ENCODE assay signal across 9 cellular contexts in the genomic region with DNA sequence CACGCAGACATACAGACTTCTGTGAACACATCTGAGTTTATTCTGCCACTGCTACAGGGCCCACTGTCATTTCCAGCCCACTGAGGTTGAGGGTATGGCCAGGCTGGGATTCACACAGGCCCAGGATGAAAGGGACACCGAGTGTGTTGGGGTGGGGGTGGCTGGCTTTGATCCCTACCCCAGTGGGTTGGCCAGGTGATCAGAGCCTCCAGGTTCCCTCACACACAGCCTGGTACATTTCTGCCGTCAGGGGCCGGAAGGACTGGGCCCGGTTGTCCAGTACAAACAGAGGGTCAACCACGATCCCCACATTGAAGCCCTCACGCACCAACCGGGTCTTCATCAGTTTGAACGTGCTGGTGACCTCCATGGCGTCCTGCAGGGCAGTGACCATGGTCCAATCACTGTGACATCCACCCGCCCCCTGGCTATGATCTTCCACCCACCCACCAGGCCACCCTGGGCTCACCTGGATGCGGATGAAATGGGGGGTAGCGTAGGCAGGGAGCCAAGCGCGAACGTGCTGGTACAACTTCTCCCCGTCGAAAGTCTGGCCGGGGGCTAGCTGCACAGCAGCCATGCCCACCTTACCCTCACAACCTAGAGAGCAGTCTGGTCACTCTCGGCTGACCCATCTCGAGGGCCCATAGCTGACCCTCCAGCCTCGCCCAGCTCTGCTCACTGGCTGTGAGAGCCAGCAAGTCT. TPM values are rescaled to one million over a fixed set of nuclear protein-coding genes. Genes with fewer than 3 reads are reported as not detected.
DNase-seq lines count a peak whose midpoint lies in the region; FAIRE-seq and TF ChIP-seq lines count a peak whose summit lies in the region.
"Had no signal": no experiment of that assay in that cellular context is flagged by ENCODE, and none has a peak within 500 bp of the region (broad histone marks: within the 10 kb centered on the region; RNA-seq: fewer than 3 reads in every experiment).

No MANE protein-coding gene starts in this region.

- no peak overlapping the region for H3K9ac ChIP-seq in parathyroid adenoma

- DNase-seq in GM12864 (ENCODE audit: low read depth) (no peak), OCI-LY7 (ENCODE audit: low spot score) (no peak), esophagus muscularis mucosa (ENCODE audit: extremely low spot score) (no peak), cerebellar cortex (ENCODE audit: low spot score) (no peak), frontal cortex (ENCODE audit: low spot score in 2 of 2) (no peak), retina (no peak)
- DNase-seq in stimulated activated CD4-positive, alpha-beta T cell treated with anti-CD3 and anti-CD28 coated beads, Interleukin-4, amount 100 ng/mL, for 1 hour, result no peak

- no peaks in the 10 kb centered on the region for H3K9me2 ChIP-seq in OCI-LY7 (ENCODE audit: insufficient read depth, low read length)

- WGBS in esophagus muscularis mucosa, result 79% methylated on average over 11 of the region's 22 CpGs

- H3K4me3 ChIP-seq in GM12864 (ENCODE audit: low read depth, low read length), result peak overlapping the region; percentile 72
- peak overlapping the region; percentile 79 for H3K4me3 ChIP-seq in OCI-LY7 (ENCODE audit: low read depth, low read length, poor library complexity, severe bottlenecking)
- peak overlapping the region; percentile 55 to 66 (median 62) for H3K4me3 ChIP-seq in esophagus muscularis mucosa
- peak overlapping the region; percentile 64 for H3K4me3 ChIP-seq in parathyroid adenoma (ENCODE audit: low read depth, low read length)

- H3K4me1 ChIP-seq in OCI-LY7 (ENCODE audit: insufficient read depth, low read length, poor library complexity, severe bottlenecking) (peaks cover 15% of the 10 kb centered on the region), esophagus muscularis mucosa (peaks cover 16 to 29% (median 23%) of the 10 kb centered on the region in 4 donors), parathyroid adenoma (peaks cover 11% of the 10 kb centered on the region)

- intact Hi-C loops in OCI-LY7 (cut with micrococcal nuclease; ENCODE audit: unreplicated experiment), result no loop called here
- intact Hi-C loops in esophagus muscularis mucosa (cut with DNase I), result no loop called here

- H3K27me3 ChIP-seq in esophagus muscularis mucosa (no peaks in the 10 kb centered on the region), parathyroid adenoma (ENCODE audit: control insufficient read depth, insufficient read depth, low read length) (no peaks in the 10 kb centered on the region)

- H4K20me1 ChIP-seq in OCI-LY7 (ENCODE audit: insufficient read depth, low read length), result no peaks in the 10 kb centered on the region

- CTCF ChIA-PET in OCI-LY7 (lab: Charles Lee; ENCODE audit: unreplicated experiment), result no interaction called here

- TF ChIP-seq CTCF in GM12864 (IDR thresholded peaks at IDR 0.05; ENCODE audit: low read depth, low read length, missing control alignments) (no peak), OCI-LY7 (conservative IDR thresholded peaks at IDR 0.05; ENCODE audit: low read length) (no peak), esophagus muscularis mucosa (IDR thresholded peaks at IDR 0.05) (no peak), parathyroid adenoma (IDR thresholded peaks at IDR 0.05) (no peak)

- FAIRE-seq in frontal cortex (lab: Jason Lieb, UNC), result no peak
- FAIRE-seq: islet of Langerhans had no signal

- no peaks in the 10 kb centered on the region for H3K9me3 ChIP-seq in OCI-LY7 (ENCODE audit: low read length)
- H3K9me3 ChIP-seq in esophagus muscularis mucosa, result no peaks in the 10 kb centered on the region
- no peaks in the 10 kb centered on the region for H3K9me3 ChIP-seq in parathyroid adenoma (ENCODE audit: control insufficient read depth, low read length)

- no peaks in the 10 kb centered on the region for H3K79me2 ChIP-seq in OCI-LY7 (ENCODE audit: insufficient read depth, low read depth, low read length)
- H3K79me2 ChIP-seq in parathyroid adenoma, result no peaks in the 10 kb centered on the region

- H3K27ac ChIP-seq in OCI-LY7 (ENCODE audit: low read depth, low read length, poor library complexity, severe bottlenecking) (peak overlapping the region; percentile 55), esophagus muscularis mucosa (replicated peaks in 1 of 4) (peak overlapping the region; percentile 43 to 85 (median 74)), parathyroid adenoma (peak overlapping the region; percentile 66)

- BruUV-seq in OCI-LY7 (replicated peaks; lab: Mats Ljungman, UMichigan), result TSS peak; percentile 85

- TF ChIP-seq POLR2A in esophagus muscularis mucosa (IDR thresholded peaks at IDR 0.05; ENCODE audit: low read depth), result no peak

- TF ChIP-seq EP300 in esophagus muscularis mucosa (IDR thresholded peaks at IDR 0.05), result no peak

- POLR2A ChIA-PET in OCI-LY7 (lab: Charles Lee), result no interaction called here

- H2AFZ ChIP-seq in OCI-LY7 (ENCODE audit: low read length) (peak overlapping the region; percentile 45; the same call in 1 of the 2 replicates), parathyroid adenoma (peak overlapping the region; percentile 88)

- H3K4me2 ChIP-seq in OCI-LY7 (ENCODE audit: low read length) (peak overlapping the region; percentile 98), parathyroid adenoma (ENCODE audit: low read length) (peak overlapping the region; percentile 88)

- H3K36me3 ChIP-seq in OCI-LY7 (ENCODE audit: insufficient read depth, low read length) (no peaks in the 10 kb centered on the region), esophagus muscularis mucosa (no peaks in the 10 kb centered on the region), parathyroid adenoma (ENCODE audit: control insufficient read depth, insufficient read depth, low read length) (no peaks in the 10 kb centered on the region)

RNA-seq across cellular contexts. Expression of gene SLC27A5, which starts 13.3 kb away (rescaled TPM):
- 28.0 and 44.1 TPM in 2 replicates for total RNA-seq in OCI-LY7 (2014; rRNA removed; shearing (Covaris generic))
- total RNA-seq in OCI-LY7 (2022) (29.4 and 29.8 TPM in 2 replicates), esophagus muscularis mucosa (10 to 100 TPM in 1 of 4 donors, 1 to 10 TPM in 3; 3.8 to 10.8 (median 4.6) TPM), frontal cortex (6.9 TPM)

RNA-seq across cellular contexts. Expression of gene ZBTB45, which starts 21.1 kb away (rescaled TPM):
- 6.7 and 10.7 TPM in 2 replicates for total RNA-seq in OCI-LY7 (2014; rRNA removed; shearing (Covaris generic))
- total RNA-seq in OCI-LY7 (2022) (14.7 and 16.4 TPM in 2 replicates), esophagus muscularis mucosa (10 to 100 TPM in 2 of 4 donors, 1 to 10 TPM in 2; 8.8 to 20.0 (median 12.1) TPM), frontal cortex (6.9 TPM)

RNA-seq across cellular contexts. Expression of gene ZNF446, which starts 22.3 kb away (rescaled TPM):
- 8.0 and 9.9 TPM in 2 replicates for total RNA-seq in OCI-LY7 (2014; rRNA removed; shearing (Covaris generic))
- total RNA-seq in OCI-LY7 (2022), result 11.0 and 11.1 TPM in 2 replicates
- 10 to 100 TPM; 13.7 to 20.4 (median 17.0) TPM for total RNA-seq in esophagus muscularis mucosa
- total RNA-seq in frontal cortex, result 8.6 TPM

RNA-seq across cellular contexts. Expression of gene ZNF324, which starts 31.6 kb away (rescaled TPM):
- total RNA-seq in OCI-LY7 (2014; rRNA removed; shearing (Covaris generic)), result 16.5 and 23.3 TPM in 2 replicates
- total RNA-seq in OCI-LY7 (2022) (11.9 and 13.2 TPM in 2 replicates), esophagus muscularis mucosa (10 to 100 TPM; 12.9 to 21.8 (median 15.6) TPM), frontal cortex (20.8 TPM)

RNA-seq across cellular contexts. Expression of gene TRIM28, which starts 45.4 kb away (rescaled TPM):
- 551 and 729 TPM in 2 replicates for total RNA-seq in OCI-LY7 (2014; rRNA removed; shearing (Covaris generic))
- total RNA-seq in OCI-LY7 (2022) (601 and 603 TPM in 2 replicates), esophagus muscularis mucosa (100 to 1,000 TPM; 152 to 319 (median 264) TPM), frontal cortex (332 TPM)
